ENCODE assay signal across 8 cellular contexts in genomic region chr7:51005074-51005473, GRCh38.
"Had no signal": no experiment of that assay in that cellular context is flagged by ENCODE, and none has a peak within 500 bp of the region (broad histone marks: within the 10 kb centered on the region; RNA-seq: fewer than 3 reads in every experiment).

No MANE protein-coding gene starts in this region.

- H3K4me3 ChIP-seq: GM23248, HAP-1 had no signal

- ATAC-seq: HCT116, HepG2 had no signal

- H3K36me3 ChIP-seq: HAP-1 had no signal

- DNase-seq: GM23248, GOT3, H7, HFFc6 had no signal

- H3K4me1 ChIP-seq: HAP-1 had no signal

- H3K9me3 ChIP-seq: HAP-1 had no signal

- H3K27ac ChIP-seq: GM23248, HL-60 had no signal
